1 cellular context compared by ENCODE assay signal in the genomic region with DNA sequence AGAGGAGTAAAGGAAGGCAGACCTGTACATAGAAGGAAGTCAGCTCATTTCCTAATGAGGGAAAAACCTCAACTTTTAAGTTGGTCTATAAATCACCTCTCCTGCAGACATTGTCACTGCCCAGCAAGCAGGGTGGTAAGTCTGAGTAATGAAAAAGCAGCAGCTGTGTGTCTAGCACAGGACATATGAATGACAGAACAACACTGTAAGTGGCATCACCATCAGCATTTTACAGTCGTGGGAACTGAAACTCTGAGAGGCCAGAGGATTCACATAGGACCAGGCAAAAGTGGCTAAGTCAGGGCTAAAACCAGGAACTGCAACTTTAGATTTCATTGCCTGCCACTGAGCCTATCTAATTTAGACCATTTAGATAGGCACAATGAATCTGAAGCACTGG.
TF ChIP-seq lines count a peak whose summit lies in the region.

No MANE protein-coding gene starts in this region.

TF ChIP-seq in GM12878, 131 proteins besides CTCF, POLR2A, EP300 and RAD21 (continued from another document and continues in another):
- TF ChIP-seq, protein P1, sequence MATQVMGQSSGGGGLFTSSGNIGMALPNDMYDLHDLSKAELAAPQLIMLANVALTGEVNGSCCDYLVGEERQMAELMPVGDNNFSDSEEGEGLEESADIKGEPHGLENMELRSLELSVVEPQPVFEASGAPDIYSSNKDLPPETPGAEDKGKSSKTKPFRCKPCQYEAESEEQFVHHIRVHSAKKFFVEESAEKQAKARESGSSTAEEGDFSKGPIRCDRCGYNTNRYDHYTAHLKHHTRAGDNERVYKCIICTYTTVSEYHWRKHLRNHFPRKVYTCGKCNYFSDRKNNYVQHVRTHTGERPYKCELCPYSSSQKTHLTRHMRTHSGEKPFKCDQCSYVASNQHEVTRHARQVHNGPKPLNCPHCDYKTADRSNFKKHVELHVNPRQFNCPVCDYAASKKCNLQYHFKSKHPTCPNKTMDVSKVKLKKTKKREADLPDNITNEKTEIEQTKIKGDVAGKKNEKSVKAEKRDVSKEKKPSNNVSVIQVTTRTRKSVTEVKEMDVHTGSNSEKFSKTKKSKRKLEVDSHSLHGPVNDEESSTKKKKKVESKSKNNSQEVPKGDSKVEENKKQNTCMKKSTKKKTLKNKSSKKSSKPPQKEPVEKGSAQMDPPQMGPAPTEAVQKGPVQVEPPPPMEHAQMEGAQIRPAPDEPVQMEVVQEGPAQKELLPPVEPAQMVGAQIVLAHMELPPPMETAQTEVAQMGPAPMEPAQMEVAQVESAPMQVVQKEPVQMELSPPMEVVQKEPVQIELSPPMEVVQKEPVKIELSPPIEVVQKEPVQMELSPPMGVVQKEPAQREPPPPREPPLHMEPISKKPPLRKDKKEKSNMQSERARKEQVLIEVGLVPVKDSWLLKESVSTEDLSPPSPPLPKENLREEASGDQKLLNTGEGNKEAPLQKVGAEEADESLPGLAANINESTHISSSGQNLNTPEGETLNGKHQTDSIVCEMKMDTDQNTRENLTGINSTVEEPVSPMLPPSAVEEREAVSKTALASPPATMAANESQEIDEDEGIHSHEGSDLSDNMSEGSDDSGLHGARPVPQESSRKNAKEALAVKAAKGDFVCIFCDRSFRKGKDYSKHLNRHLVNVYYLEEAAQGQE (IDR thresholded peaks at IDR 0.05; ENCODE audit: low read depth, low read length), result no peak
- TF ChIP-seq KAT2A (conservative IDR thresholded peaks at IDR 0.05; ENCODE audit: control insufficient read depth, low read depth, low read length), result no peak
- no peak for TF ChIP-seq SRF (IDR thresholded peaks at IDR 0.05; ENCODE audit: low read depth in 2 of 2, low read length in 2 of 2)
- TF ChIP-seq HDAC2 (IDR thresholded peaks at IDR 0.05), result no peak
- TF ChIP-seq, protein P2, sequence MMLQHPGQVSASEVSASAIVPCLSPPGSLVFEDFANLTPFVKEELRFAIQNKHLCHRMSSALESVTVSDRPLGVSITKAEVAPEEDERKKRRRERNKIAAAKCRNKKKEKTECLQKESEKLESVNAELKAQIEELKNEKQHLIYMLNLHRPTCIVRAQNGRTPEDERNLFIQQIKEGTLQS (IDR thresholded peaks at IDR 0.05; ENCODE audit: borderline replicate concordance, extremely low read depth, low read depth, low read length), result no peak
- TF ChIP-seq CBFB (IDR thresholded peaks at IDR 0.05; ENCODE audit: low read depth), result no peak
- peak; percentile 33; the same call in 1 of the 2 replicates for TF ChIP-seq CREM (IDR thresholded peaks at IDR 0.05; ENCODE audit: low read depth)
- TF ChIP-seq EGR1 (IDR thresholded peaks at IDR 0.05; ENCODE audit: borderline replicate concordance in 1 of 2, low read depth in 2 of 2, low read length in 2 of 2), result no peak
- TF ChIP-seq, protein P3, sequence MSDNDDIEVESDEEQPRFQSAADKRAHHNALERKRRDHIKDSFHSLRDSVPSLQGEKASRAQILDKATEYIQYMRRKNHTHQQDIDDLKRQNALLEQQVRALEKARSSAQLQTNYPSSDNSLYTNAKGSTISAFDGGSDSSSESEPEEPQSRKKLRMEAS (IDR thresholded peaks at IDR 0.05; ENCODE audit: low read depth, low read length), result no peak
- TF ChIP-seq GATAD2B (conservative IDR thresholded peaks at IDR 0.05; ENCODE audit: low read depth), result peak; percentile 90; the same call in 1 of the 2 replicates
- TF ChIP-seq, protein P4, sequence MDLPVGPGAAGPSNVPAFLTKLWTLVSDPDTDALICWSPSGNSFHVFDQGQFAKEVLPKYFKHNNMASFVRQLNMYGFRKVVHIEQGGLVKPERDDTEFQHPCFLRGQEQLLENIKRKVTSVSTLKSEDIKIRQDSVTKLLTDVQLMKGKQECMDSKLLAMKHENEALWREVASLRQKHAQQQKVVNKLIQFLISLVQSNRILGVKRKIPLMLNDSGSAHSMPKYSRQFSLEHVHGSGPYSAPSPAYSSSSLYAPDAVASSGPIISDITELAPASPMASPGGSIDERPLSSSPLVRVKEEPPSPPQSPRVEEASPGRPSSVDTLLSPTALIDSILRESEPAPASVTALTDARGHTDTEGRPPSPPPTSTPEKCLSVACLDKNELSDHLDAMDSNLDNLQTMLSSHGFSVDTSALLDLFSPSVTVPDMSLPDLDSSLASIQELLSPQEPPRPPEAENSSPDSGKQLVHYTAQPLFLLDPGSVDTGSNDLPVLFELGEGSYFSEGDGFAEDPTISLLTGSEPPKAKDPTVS (IDR thresholded peaks at IDR 0.05; ENCODE audit: low read depth, low read length), result no peak
- TF ChIP-seq NRF1 (conservative IDR thresholded peaks at IDR 0.05; ENCODE audit: low read depth, low read length), result no peak
- no peak for TF ChIP-seq SREBF1 (IDR thresholded peaks at IDR 0.05; ENCODE audit: low read length)
- TF ChIP-seq, protein P5, sequence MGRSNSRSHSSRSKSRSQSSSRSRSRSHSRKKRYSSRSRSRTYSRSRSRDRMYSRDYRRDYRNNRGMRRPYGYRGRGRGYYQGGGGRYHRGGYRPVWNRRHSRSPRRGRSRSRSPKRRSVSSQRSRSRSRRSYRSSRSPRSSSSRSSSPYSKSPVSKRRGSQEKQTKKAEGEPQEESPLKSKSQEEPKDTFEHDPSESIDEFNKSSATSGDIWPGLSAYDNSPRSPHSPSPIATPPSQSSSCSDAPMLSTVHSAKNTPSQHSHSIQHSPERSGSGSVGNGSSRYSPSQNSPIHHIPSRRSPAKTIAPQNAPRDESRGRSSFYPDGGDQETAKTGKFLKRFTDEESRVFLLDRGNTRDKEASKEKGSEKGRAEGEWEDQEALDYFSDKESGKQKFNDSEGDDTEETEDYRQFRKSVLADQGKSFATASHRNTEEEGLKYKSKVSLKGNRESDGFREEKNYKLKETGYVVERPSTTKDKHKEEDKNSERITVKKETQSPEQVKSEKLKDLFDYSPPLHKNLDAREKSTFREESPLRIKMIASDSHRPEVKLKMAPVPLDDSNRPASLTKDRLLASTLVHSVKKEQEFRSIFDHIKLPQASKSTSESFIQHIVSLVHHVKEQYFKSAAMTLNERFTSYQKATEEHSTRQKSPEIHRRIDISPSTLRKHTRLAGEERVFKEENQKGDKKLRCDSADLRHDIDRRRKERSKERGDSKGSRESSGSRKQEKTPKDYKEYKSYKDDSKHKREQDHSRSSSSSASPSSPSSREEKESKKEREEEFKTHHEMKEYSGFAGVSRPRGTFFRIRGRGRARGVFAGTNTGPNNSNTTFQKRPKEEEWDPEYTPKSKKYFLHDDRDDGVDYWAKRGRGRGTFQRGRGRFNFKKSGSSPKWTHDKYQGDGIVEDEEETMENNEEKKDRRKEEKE (IDR thresholded peaks at IDR 0.05), result no peak
- no peak for TF ChIP-seq POU2F2 (IDR thresholded peaks at IDR 0.05; ENCODE audit: borderline replicate concordance, low read depth, low read length)
- TF ChIP-seq ZNF274 (IDR thresholded peaks at IDR 0.05; ENCODE audit: insufficient read depth, insufficient read length), result no peak
- peak; percentile 70 for TF ChIP-seq MTA2 (IDR thresholded peaks at IDR 0.05; ENCODE audit: low read depth)
- peak; percentile 53; the same call in 1 of the 2 replicates for TF ChIP-seq STAT3 (IDR thresholded peaks at IDR 0.05; ENCODE audit: low read depth, low read length)
- TF ChIP-seq, protein P6, sequence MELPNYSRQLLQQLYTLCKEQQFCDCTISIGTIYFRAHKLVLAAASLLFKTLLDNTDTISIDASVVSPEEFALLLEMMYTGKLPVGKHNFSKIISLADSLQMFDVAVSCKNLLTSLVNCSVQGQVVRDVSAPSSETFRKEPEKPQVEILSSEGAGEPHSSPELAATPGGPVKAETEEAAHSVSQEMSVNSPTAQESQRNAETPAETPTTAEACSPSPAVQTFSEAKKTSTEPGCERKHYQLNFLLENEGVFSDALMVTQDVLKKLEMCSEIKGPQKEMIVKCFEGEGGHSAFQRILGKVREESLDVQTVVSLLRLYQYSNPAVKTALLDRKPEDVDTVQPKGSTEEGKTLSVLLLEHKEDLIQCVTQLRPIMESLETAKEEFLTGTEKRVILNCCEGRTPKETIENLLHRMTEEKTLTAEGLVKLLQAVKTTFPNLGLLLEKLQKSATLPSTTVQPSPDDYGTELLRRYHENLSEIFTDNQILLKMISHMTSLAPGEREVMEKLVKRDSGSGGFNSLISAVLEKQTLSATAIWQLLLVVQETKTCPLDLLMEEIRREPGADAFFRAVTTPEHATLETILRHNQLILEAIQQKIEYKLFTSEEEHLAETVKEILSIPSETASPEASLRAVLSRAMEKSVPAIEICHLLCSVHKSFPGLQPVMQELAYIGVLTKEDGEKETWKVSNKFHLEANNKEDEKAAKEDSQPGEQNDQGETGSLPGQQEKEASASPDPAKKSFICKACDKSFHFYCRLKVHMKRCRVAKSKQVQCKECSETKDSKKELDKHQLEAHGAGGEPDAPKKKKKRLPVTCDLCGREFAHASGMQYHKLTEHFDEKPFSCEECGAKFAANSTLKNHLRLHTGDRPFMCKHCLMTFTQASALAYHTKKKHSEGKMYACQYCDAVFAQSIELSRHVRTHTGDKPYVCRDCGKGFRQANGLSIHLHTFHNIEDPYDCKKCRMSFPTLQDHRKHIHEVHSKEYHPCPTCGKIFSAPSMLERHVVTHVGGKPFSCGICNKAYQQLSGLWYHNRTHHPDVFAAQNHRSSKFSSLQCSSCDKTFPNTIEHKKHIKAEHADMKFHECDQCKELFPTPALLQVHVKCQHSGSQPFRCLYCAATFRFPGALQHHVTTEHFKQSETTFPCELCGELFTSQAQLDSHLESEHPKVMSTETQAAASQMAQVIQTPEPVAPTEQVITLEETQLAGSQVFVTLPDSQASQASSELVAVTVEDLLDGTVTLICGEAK (IDR thresholded peaks at IDR 0.05; ENCODE audit: borderline replicate concordance), result no peak
- TF ChIP-seq, protein P7, sequence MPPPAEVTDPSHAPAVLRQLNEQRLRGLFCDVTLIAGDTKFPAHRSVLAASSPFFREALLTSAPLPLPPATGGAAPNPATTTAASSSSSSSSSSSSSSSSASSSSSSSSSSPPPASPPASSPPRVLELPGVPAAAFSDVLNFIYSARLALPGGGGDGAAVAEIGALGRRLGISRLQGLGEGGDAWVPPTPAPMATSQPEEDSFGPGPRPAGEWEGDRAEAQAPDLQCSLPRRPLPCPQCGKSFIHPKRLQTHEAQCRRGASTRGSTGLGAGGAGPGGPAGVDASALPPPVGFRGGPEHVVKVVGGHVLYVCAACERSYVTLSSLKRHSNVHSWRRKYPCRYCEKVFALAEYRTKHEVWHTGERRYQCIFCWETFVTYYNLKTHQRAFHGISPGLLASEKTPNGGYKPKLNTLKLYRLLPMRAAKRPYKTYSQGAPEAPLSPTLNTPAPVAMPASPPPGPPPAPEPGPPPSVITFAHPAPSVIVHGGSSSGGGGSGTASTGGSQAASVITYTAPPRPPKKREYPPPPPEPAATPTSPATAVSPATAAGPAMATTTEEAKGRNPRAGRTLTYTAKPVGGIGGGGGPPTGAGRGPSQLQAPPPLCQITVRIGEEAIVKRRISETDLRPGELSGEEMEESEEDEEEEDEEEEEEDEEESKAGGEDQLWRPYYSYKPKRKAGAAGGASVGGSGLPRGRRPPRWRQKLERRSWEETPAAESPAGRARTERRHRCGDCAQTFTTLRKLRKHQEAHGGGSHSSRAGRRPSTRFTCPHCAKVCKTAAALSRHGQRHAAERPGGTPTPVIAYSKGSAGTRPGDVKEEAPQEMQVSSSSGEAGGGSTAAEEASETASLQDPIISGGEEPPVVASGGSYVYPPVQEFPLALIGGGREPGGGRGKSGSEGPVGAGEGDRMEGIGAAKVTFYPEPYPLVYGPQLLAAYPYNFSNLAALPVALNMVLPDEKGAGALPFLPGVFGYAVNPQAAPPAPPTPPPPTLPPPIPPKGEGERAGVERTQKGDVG (CRISPR knock-in tag; IDR thresholded peaks at IDR 0.05), result no peak
- peak; percentile 52 for TF ChIP-seq MEF2B (IDR thresholded peaks at IDR 0.05; ENCODE audit: partially characterized antibody, poor library complexity, severe bottlenecking)
- no peak for TF ChIP-seq ASH2L (IDR thresholded peaks at IDR 0.05; ENCODE audit: borderline replicate concordance, low read depth)
- TF ChIP-seq, protein P8, sequence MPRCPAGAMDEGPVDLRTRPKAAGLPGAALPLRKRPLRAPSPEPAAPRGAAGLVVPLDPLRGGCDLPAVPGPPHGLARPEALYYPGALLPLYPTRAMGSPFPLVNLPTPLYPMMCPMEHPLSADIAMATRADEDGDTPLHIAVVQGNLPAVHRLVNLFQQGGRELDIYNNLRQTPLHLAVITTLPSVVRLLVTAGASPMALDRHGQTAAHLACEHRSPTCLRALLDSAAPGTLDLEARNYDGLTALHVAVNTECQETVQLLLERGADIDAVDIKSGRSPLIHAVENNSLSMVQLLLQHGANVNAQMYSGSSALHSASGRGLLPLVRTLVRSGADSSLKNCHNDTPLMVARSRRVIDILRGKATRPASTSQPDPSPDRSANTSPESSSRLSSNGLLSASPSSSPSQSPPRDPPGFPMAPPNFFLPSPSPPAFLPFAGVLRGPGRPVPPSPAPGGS (IDR thresholded peaks at IDR 0.05; ENCODE audit: borderline replicate concordance, insufficient read depth, low read depth, low read length, poor library complexity, severe bottlenecking), result peak; percentile 96
- no peak for TF ChIP-seq TCF3 (IDR thresholded peaks at IDR 0.05; ENCODE audit: borderline replicate concordance, insufficient read depth, low read depth, low read length)
- no peak for TF ChIP-seq KDM1A (IDR thresholded peaks at IDR 0.05; ENCODE audit: borderline replicate concordance)
- no peak for TF ChIP-seq JUNB (IDR thresholded peaks at IDR 0.05)
- no peak for TF ChIP-seq PAX8 (IDR thresholded peaks at IDR 0.05)
- TF ChIP-seq MXI1 (IDR thresholded peaks at IDR 0.05; ENCODE audit: low read depth, low read length), result no peak
- no peak for TF ChIP-seq GABPA (IDR thresholded peaks at IDR 0.05; ENCODE audit: low read depth)
- peak; percentile 62; the same call in 1 of the 2 replicates for TF ChIP-seq ATF7 (IDR thresholded peaks at IDR 0.05; ENCODE audit: low read depth)
- no peak for TF ChIP-seq LARP7 (IDR thresholded peaks at IDR 0.05)
- no peak for TF ChIP-seq CHD1 (IDR thresholded peaks at IDR 0.05; ENCODE audit: low read depth, low read length)
- TF ChIP-seq MTA3 (IDR thresholded peaks at IDR 0.05; ENCODE audit: borderline replicate concordance, low read length), result no peak
- TF ChIP-seq YBX1 (IDR thresholded peaks at IDR 0.05), result no peak
- TF ChIP-seq KLF5 (IDR thresholded peaks at IDR 0.05; ENCODE audit: partially characterized antibody), result no peak
- TF ChIP-seq EED (IDR thresholded peaks at IDR 0.05; ENCODE audit: low read depth), result peak; percentile 82
- TF ChIP-seq POLR2AphosphoS2 (IDR thresholded peaks at IDR 0.05; ENCODE audit: low read depth, low read length), result no peak
- TF ChIP-seq, protein P9, sequence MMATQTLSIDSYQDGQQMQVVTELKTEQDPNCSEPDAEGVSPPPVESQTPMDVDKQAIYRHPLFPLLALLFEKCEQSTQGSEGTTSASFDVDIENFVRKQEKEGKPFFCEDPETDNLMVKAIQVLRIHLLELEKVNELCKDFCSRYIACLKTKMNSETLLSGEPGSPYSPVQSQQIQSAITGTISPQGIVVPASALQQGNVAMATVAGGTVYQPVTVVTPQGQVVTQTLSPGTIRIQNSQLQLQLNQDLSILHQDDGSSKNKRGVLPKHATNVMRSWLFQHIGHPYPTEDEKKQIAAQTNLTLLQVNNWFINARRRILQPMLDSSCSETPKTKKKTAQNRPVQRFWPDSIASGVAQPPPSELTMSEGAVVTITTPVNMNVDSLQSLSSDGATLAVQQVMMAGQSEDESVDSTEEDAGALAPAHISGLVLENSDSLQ (IDR thresholded peaks at IDR 0.05), result peak; percentile 83
